ENCODE assay signal across 1 cellular context in genomic region chr19:47762151-47762550, GRCh38.
TF ChIP-seq lines count a peak whose summit lies in the region.

No MANE protein-coding gene starts in this region.

TF ChIP-seq in K562, 482 proteins besides CTCF, POLR2A, EP300 and RAD21:
- 0 out of 2 replicates have a peak, but pooled peaks have one; percentile 2 for TF ChIP-seq ADNP (tag; IDR thresholded peaks at IDR 0.05)
- no peak for TF ChIP-seq ZNF586 (CRISPR knock-in tag; conservative IDR thresholded peaks at IDR 0.05)
- TF ChIP-seq ZNF121 (CRISPR knock-in tag; conservative IDR thresholded peaks at IDR 0.05) = peak; percentile 93
